In the genomic region with DNA sequence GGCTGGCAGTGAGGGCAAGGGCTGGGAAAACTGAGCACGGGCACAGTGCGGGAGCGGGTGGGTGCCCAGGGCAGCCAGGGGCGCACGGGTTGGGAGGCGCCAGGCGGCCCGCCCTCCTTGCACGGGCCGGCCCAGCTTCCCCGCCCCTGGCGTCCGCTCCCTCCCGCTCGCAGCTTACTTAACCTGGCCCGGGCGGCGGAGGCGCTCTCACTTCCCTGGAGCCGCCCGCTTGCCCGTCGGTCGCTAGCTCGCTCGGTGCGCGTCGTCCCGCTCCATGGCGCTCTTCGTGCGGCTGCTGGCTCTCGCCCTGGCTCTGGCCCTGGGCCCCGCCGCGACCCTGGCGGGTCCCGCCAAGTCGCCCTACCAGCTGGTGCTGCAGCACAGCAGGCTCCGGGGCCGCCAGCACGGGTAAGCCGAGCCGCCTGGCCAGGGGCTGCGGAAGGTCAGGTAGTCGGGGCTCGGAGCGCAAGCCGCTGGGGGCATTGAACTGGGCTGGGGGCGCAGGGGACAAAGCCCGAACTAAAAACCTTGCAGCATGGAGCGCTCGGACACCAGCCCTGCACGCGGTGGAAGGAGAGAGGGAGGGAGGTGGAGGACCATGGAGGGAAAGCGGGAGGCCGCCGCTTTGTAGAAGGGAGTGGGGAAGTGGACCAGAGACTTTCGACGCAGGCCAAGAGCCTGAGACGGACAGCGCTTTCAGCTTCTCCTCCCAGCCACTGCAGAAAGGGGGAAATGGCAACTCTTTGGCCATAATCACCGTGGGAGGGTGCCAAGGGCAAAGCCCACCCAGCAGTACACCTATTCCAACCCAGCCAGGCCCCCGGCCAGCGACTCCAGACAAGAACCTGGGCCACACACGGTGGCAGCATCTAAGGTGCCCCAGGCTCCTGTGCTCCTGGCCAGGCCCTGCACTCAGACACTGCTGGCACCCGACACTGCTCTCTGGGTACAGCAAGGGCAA, we compare ENCODE assay signal across 8 cellular contexts. TPM values are rescaled to one million over a fixed set of nuclear protein-coding genes. Genes with fewer than 3 reads are reported as not detected.
DNase-seq lines count a peak whose midpoint lies in the region; ATAC-seq and TF ChIP-seq lines count a peak whose summit lies in the region.

A gene (plus strand): TSS at position 207 of the 961 bp plus-strand sequence. CDS start 68 bp downstream, at position 275.

- H3K36me3 Mint-ChIP-seq in Caco-2 (ENCODE audit: insufficient read depth, unreplicated experiment), result peaks cover 7% of the 10 kb centered on the region
- H3K36me3 Mint-ChIP-seq in activated T-helper 17 cell treated with anti-CD3 and anti-CD28 coated beads, Interleukin-2, amount 50 U/mL, for 72 hours (ENCODE audit: low read depth), result no peaks in the 10 kb centered on the region

- ATAC-seq in HG02885 (IDR thresholded peaks at IDR 0.05; ENCODE audit: poor library complexity, unreplicated experiment) (peak; percentile 40), omental fat pad (ENCODE audit: low FRiP score) (peak; percentile 90), HG03457 (IDR thresholded peaks at IDR 0.05; ENCODE audit: unreplicated experiment) (no peak), GM19035 (IDR thresholded peaks at IDR 0.05; ENCODE audit: unreplicated experiment) (no peak)
- ATAC-seq in activated T-helper 17 cell treated with anti-CD3 and anti-CD28 coated beads, Interleukin-2, amount 50 U/mL, for 72 hours (replicated peaks), result peak; percentile 62

- no peaks in the 10 kb centered on the region for H3K27me3 Mint-ChIP-seq in Caco-2 (ENCODE audit: insufficient read depth, unreplicated experiment)
- peaks cover 18% of the 10 kb centered on the region for H3K27me3 Mint-ChIP-seq in activated T-helper 17 cell treated with anti-CD3 and anti-CD28 coated beads, Interleukin-2, amount 50 U/mL, for 72 hours

- H3K27me3 ChIP-seq in Caco-2 (replicated peaks; ENCODE audit: control insufficient read depth, insufficient read depth, low read length), result no peaks in the 10 kb centered on the region

- H3K4me1 Mint-ChIP-seq in Caco-2 (ENCODE audit: low read depth, unreplicated experiment), result peaks cover 7% of the 10 kb centered on the region
- peaks cover 7% of the 10 kb centered on the region for H3K4me1 Mint-ChIP-seq in activated T-helper 17 cell treated with anti-CD3 and anti-CD28 coated beads, Interleukin-2, amount 50 U/mL, for 72 hours

- H3K4me3 ChIP-seq in Caco-2 (ENCODE audit: low read depth, low read length), result peak within 1 kb of the TSS; percentile 58

- H3K4me1 ChIP-seq in Caco-2, result peaks cover 16% of the 10 kb centered on the region; the same call in 1 of the 2 replicates

- no peaks in the 10 kb centered on the region for H3K9me3 ChIP-seq in Caco-2

- CTCF ChIA-PET in Caco-2 (lab: Charles Lee), result interaction anchor here (0.6 to 1.2 kb wide), 4 partner anchors 29 to 53 kb away, joined by 3 to 4 read pairs (median 3); no protein-coding TSS in a partner anchor

- intact Hi-C loops in Caco-2 (cut with micrococcal nuclease; ENCODE audit: unreplicated experiment), result loop anchor here (1.0 kb wide), 3 partner anchors 24 to 78 kb away; no protein-coding TSS in a partner anchor
- intact Hi-C loops in head of caudate nucleus (cut with DNase I), result no loop called here

- POLR2A ChIA-PET in Caco-2 (lab: Charles Lee), result interaction anchor here (0.6 to 1.1 kb wide), 4 partner anchors 8 to 77 kb away, joined by 3 to 5 read pairs (median 4); no protein-coding TSS in a partner anchor

- DNase-seq in Caco-2 (peak; percentile 71 to 82), head of caudate nucleus (peak in 34 of 42 donors; percentile 11 to 65 (median 30)), omental fat pad (ENCODE audit: low spot score) (no peak), cerebellar cortex (ENCODE audit: low spot score) (no peak)

- TF ChIP-seq CTCF in Caco-2 (IDR thresholded peaks at IDR 0.05; ENCODE audit: insufficient read depth in 1 of 2, low read depth in 1 of 2, low read length in 1 of 2, severe bottlenecking in 1 of 2, unreplicated experiment in 1 of 2) (peak in 1 of 2 experiments; percentile 44), omental fat pad (IDR thresholded peaks at IDR 0.05) (no peak)

- peak within 1 kb of the TSS; percentile 74 for H3K4me3 Mint-ChIP-seq in Caco-2 (ENCODE audit: unreplicated experiment)
- H3K4me3 Mint-ChIP-seq in activated T-helper 17 cell treated with anti-CD3 and anti-CD28 coated beads, Interleukin-2, amount 50 U/mL, for 72 hours, result no peak within 1 kb of the TSS

- no peaks in the 10 kb centered on the region for H3K9me3 Mint-ChIP-seq in Caco-2 (ENCODE audit: unreplicated experiment)
- H3K9me3 Mint-ChIP-seq in activated T-helper 17 cell treated with anti-CD3 and anti-CD28 coated beads, Interleukin-2, amount 50 U/mL, for 72 hours, result no peaks in the 10 kb centered on the region

- H3K27ac Mint-ChIP-seq in Caco-2 (ENCODE audit: unreplicated experiment), result no peak within 1 kb of the TSS
- no peak within 1 kb of the TSS for H3K27ac Mint-ChIP-seq in activated T-helper 17 cell treated with anti-CD3 and anti-CD28 coated beads, Interleukin-2, amount 50 U/mL, for 72 hours

- no peaks in the 10 kb centered on the region for H3K36me3 ChIP-seq in Caco-2 (ENCODE audit: control insufficient read depth, insufficient read depth, low read length)

- BruUV-seq in Caco-2 (replicated peaks; lab: Mats Ljungman, UMichigan), result no TSS peak

RNA-seq across cellular contexts. Expression of the gene that starts here (rescaled TPM):
- total RNA-seq in Caco-2 (2022) (131 and 142 TPM in 2 replicates), omental fat pad (100 to 1,000 TPM; 117 to 338 (median 180) TPM)
- total RNA-seq in activated T-helper 17 cell treated with anti-CD3 and anti-CD28 coated beads, Interleukin-2, amount 50 U/mL, for 72 hours, result under 1 TPM in 1 of 2 donors, not detected in 1; 0.78 TPM

Comparison
In these comparisons a context has a peak if more than half of its experiments do, and no peak if none do; other contexts are left out.
1. RNA of the gene that starts here (total RNA-seq): 117 to 338 TPM in omental fat pad and 131 to 142 TPM in Caco-2; 0.78 TPM in activated T-helper 17 cell treated with anti-CD3 and anti-CD28 coated beads, Interleukin-2, amount 50 U/mL, for 72 hours; every median in the first group is over 10 times any median in the second.
2. Peak in ATAC-seq in activated T-helper 17 cell treated with anti-CD3 and anti-CD28 coated beads, Interleukin-2, amount 50 U/mL, for 72 hours; RNA of the gene not detected or under 1 TPM.
3. DNase-seq: peak in Caco-2 (2 of 2) and head of caudate nucleus (34 of 42); none in omental fat pad (single experiment) and cerebellar cortex (single experiment).
4. ATAC-seq: peak in HG02885 (single experiment) and omental fat pad (single experiment); none in HG03457 (single experiment) and GM19035 (single experiment).